In the genomic region with DNA sequence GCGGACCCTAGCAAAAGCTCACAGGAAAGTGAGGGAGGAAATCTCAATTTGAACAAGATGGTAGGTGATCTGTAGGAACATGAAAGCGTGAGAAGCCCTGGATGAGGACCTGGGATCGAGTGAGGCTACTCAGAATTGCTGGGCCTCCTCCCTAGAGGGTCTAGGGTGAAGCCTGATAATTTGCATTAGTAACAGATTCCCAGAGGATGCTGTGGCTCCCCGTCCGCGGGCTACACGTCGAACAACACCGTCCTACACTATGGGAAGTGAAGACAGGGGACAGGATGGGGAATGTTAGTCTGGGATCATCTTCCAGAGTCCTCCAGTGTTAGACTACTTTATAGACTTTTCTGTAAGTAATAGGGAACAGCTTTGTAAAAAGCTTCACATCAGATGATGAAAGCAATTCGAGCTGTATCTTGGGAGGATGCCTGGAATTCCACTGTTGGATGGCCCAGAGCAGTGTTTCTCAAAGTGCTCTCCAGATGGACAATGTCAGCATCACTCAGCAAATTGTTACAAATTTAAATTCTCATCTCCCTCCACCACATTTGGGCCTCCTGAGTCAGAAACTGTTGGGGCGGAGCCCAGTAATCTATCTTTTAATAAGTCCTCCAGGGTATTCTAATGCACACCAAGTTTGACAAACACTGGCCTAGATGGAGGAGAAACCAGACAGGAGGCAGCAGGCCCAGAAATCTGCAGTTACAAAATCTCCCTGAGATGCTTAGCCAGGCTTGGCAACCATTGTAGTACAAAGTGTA, we compare ENCODE assay signal across 22 cellular contexts. TPM values are rescaled to one million over a fixed set of nuclear protein-coding genes. Genes with fewer than 3 reads are reported as not detected.
DNase-seq lines count a peak whose midpoint lies in the region; ATAC-seq, FAIRE-seq and TF ChIP-seq lines count a peak whose summit lies in the region.
"Had no signal": no experiment of that assay in that cellular context is flagged by ENCODE, and none has a peak within 500 bp of the region (broad histone marks: within the 10 kb centered on the region; RNA-seq: fewer than 3 reads in every experiment).

No MANE protein-coding gene starts in this region.

- H3K4me1 ChIP-seq in heart right ventricle: peaks cover 0 to 16% (median 4%) of the 10 kb centered on the region in 9 donors
- no peaks in the 10 kb centered on the region for H3K4me1 ChIP-seq in sigmoid colon
- no peaks in the 10 kb centered on the region for H3K4me1 ChIP-seq in transverse colon

- H3K4me3 Mint-ChIP-seq in stimulated activated naive CD8-positive, alpha-beta T cell treated with anti-CD3 and anti-CD28 coated beads, Interleukin-15, amount 100 ng/mL, for 72 hours: no peak overlapping the region
- H3K4me3 Mint-ChIP-seq: activated naive CD8-positive, alpha-beta T cell; activated T-cell treated with anti-CD3 and anti-CD28 coated beads, Interleukin-2, amount 50 U/mL, for 24 hours; central memory CD8-positive, alpha-beta T cell had no signal

- peak; percentile 79 for DNase-seq in EH (ENCODE audit: low read depth)
- no peak for DNase-seq in bronchial epithelial cell (ENCODE audit: low read depth)
- peak in 1 of 2 donors; percentile 51 for DNase-seq in heart right ventricle
- DNase-seq in sigmoid colon: peak; percentile 68
- DNase-seq in transverse colon: no peak
- DNase-seq in stimulated activated naive CD8-positive, alpha-beta T cell treated with anti-CD3 and anti-CD28 coated beads, Interleukin-15, amount 100 ng/mL, for 72 hours: no peak
- no peak for DNase-seq in SIG-M5 treated with dmso at 0.1 percent for 504 hours (lab: John Stamatoyannopoulos, UW; ENCODE audit: unreplicated experiment)
- DNase-seq: activated T-cell treated with anti-CD3 and anti-CD28 coated beads, Interleukin-2, amount 50 U/mL, for 24 hours; DMS79; NCI-H2029 treated with DMSO at 0.1 percent for 48 hours; NCI-H524 treated with DMSO at 0.1 percent for 48 hours; OCI-M1 had no signal

- in situ Hi-C loops in transverse colon (cut with MboI; ENCODE audit: low pct_ligation_motif_present in 1 of 4, low pct_unique_long_range_greater_than_20kb in 1 of 4, low sequenced_read_pairs in 3 of 4): loop anchor here in 3 of 4 donors (10.0 to 25.0 kb wide), 5 partner anchors 541 to 716 kb away; partner anchors contain the start of genes RASL10B (in 1 of the 3) and TMEM132E (in 1 of the 3)

- H3K9me3 Mint-ChIP-seq in stimulated activated naive CD8-positive, alpha-beta T cell treated with anti-CD3 and anti-CD28 coated beads, Interleukin-15, amount 100 ng/mL, for 72 hours: no peaks in the 10 kb centered on the region
- H3K9me3 Mint-ChIP-seq: activated T-cell treated with anti-CD3 and anti-CD28 coated beads, Interleukin-2, amount 50 U/mL, for 24 hours; central memory CD8-positive, alpha-beta T cell had no signal

- TF ChIP-seq EP300 in sigmoid colon (IDR thresholded peaks at IDR 0.05): no peak
- no peak for TF ChIP-seq EP300 in transverse colon (IDR thresholded peaks at IDR 0.05; ENCODE audit: low read depth)

- peaks cover 8% of the 10 kb centered on the region for H3K4me1 Mint-ChIP-seq in stimulated activated naive CD8-positive, alpha-beta T cell treated with anti-CD3 and anti-CD28 coated beads, Interleukin-15, amount 100 ng/mL, for 72 hours
- H3K4me1 Mint-ChIP-seq: central memory CD8-positive, alpha-beta T cell had no signal

- intact Hi-C loops in heart right ventricle (cut with DNase I) (loop anchor here in 4 of 10 donors (10.0 kb wide), 3 partner anchors 133 to 703 kb away; no protein-coding TSS in a partner anchor), sigmoid colon (cut with DNase I) (no loop called here), transverse colon (cut with DNase I; ENCODE audit: low total_unique reads) (no loop called here)

- WGBS in heart right ventricle, 2 donors: 48 to 57% methylated on average over 11 of the region's 11 CpGs
- 88 to 92% methylated on average over 11 of the region's 11 CpGs for WGBS in sigmoid colon, 2 donors
- WGBS in transverse colon (ENCODE audit: low coverage in 1 of 2), 2 donors: 76 to 86% methylated on average over 10 to 11 of the region's 11 CpGs

- TF ChIP-seq CTCF in bronchial epithelial cell (IDR thresholded peaks at IDR 0.05; ENCODE audit: insufficient read depth, low read length, severe bottlenecking) (no peak), heart right ventricle (IDR thresholded peaks at IDR 0.05) (no peak), sigmoid colon (IDR thresholded peaks at IDR 0.05) (no peak), transverse colon (IDR thresholded peaks at IDR 0.05) (no peak)

- peak; percentile 79 for FAIRE-seq in bronchial epithelial cell (lab: Jason Lieb, UNC)
- FAIRE-seq: HTR-8/SVneo, TTC549 had no signal

- peak overlapping the region in 1 of 10 donors; percentile 19 for H3K27ac ChIP-seq in heart right ventricle
- H3K27ac ChIP-seq in sigmoid colon: peak overlapping the region in 1 of 4 donors; percentile 63
- H3K27ac ChIP-seq in transverse colon: no peak overlapping the region
- H3K27ac ChIP-seq: SK-N-MC had no signal

- H3K27me3 Mint-ChIP-seq in stimulated activated naive CD8-positive, alpha-beta T cell treated with anti-CD3 and anti-CD28 coated beads, Interleukin-15, amount 100 ng/mL, for 72 hours: no peaks in the 10 kb centered on the region
- H3K27me3 Mint-ChIP-seq: activated naive CD8-positive, alpha-beta T cell; activated T-cell treated with anti-CD3 and anti-CD28 coated beads, Interleukin-2, amount 50 U/mL, for 24 hours; central memory CD8-positive, alpha-beta T cell; progenitor cell of endocrine pancreas had no signal

- no peak for TF ChIP-seq POLR2A in sigmoid colon (IDR thresholded peaks at IDR 0.05)
- no peak for TF ChIP-seq POLR2A in transverse colon (IDR thresholded peaks at IDR 0.05)

- H3K27me3 ChIP-seq in bronchial epithelial cell (ENCODE audit: control insufficient read depth, insufficient read depth, low read length) (no peaks in the 10 kb centered on the region), heart right ventricle (no peaks in the 10 kb centered on the region), sigmoid colon (no peaks in the 10 kb centered on the region), transverse colon (no peaks in the 10 kb centered on the region)

- no peak overlapping the region for H3K4me3 ChIP-seq in bronchial epithelial cell (ENCODE audit: low read depth, low read length)
- no peak overlapping the region for H3K4me3 ChIP-seq in heart right ventricle
- H3K4me3 ChIP-seq in sigmoid colon: no peak overlapping the region
- no peak overlapping the region for H3K4me3 ChIP-seq in transverse colon
- H3K4me3 ChIP-seq: SK-N-MC had no signal

- H3K27ac Mint-ChIP-seq in stimulated activated naive CD8-positive, alpha-beta T cell treated with anti-CD3 and anti-CD28 coated beads, Interleukin-15, amount 100 ng/mL, for 72 hours: peak overlapping the region in 1 of 2 donors; percentile 41
- H3K27ac Mint-ChIP-seq: activated naive CD8-positive, alpha-beta T cell; activated T-cell treated with anti-CD3 and anti-CD28 coated beads, Interleukin-2, amount 50 U/mL, for 24 hours; progenitor cell of endocrine pancreas had no signal

- H3K9me3 ChIP-seq in heart right ventricle (no peaks in the 10 kb centered on the region), sigmoid colon (no peaks in the 10 kb centered on the region), transverse colon (no peaks in the 10 kb centered on the region)

- H3K36me3 ChIP-seq in bronchial epithelial cell (ENCODE audit: control insufficient read depth, insufficient read depth, low read length): peaks cover 8% of the 10 kb centered on the region
- H3K36me3 ChIP-seq in heart right ventricle: peaks cover 0 to 24% (median 8%) of the 10 kb centered on the region in 9 donors
- H3K36me3 ChIP-seq in sigmoid colon: peaks cover 0 to 18% (median 6%) of the 10 kb centered on the region in 4 donors
- no peaks in the 10 kb centered on the region for H3K36me3 ChIP-seq in transverse colon

- ATAC-seq in heart right ventricle (peak; percentile 65 to 88 (median 80)), HG02852 (IDR thresholded peaks at IDR 0.05; ENCODE audit: unreplicated experiment) (no peak)
- no peak for ATAC-seq in stimulated activated naive CD8-positive, alpha-beta T cell treated with anti-CD3 and anti-CD28 coated beads, Interleukin-15, amount 100 ng/mL, for 72 hours

RNA-seq across cellular contexts. Expression of gene FNDC8, which starts 6.5 kb away (rescaled TPM):
- total RNA-seq in bronchial epithelial cell: not detected in 2 replicates
- total RNA-seq in heart right ventricle: not detected
- polyA plus RNA-seq in heart right ventricle: not detected
- not detected for total RNA-seq in sigmoid colon
- polyA plus RNA-seq in sigmoid colon: not detected
- not detected for total RNA-seq in transverse colon
- total RNA-seq: M059J, myocyte, progenitor cell of endocrine pancreas had no signal

RNA-seq across cellular contexts. Expression of gene RAD51D, which starts 8.3 kb away (rescaled TPM):
- total RNA-seq in bronchial epithelial cell: 1.4 and 2.4 TPM in 2 replicates
- total RNA-seq in heart right ventricle: 1 to 10 TPM; 3.2 to 9.6 (median 5.6) TPM
- polyA plus RNA-seq in heart right ventricle: 1 to 10 TPM; 3.0 to 4.3 TPM
- total RNA-seq in sigmoid colon: 10 to 100 TPM in 1 of 4 donors, 1 to 10 TPM in 3; 4.3 to 12.6 (median 7.9) TPM
- 1 to 10 TPM; 2.8 to 9.7 (median 4.2) TPM for polyA plus RNA-seq in sigmoid colon
- total RNA-seq in transverse colon: 10 to 100 TPM in 1 of 4 donors, 1 to 10 TPM in 3; 5.6 to 60.3 (median 7.8) TPM

RNA-seq across cellular contexts. Expression of gene NLE1, which starts 14.2 kb away (rescaled TPM):
- total RNA-seq in bronchial epithelial cell (10.2 and 32.4 TPM in 2 replicates), heart right ventricle (1 to 10 TPM; 2.7 to 5.1 (median 4.2) TPM), sigmoid colon (10 to 100 TPM in 3 of 4 donors, 1 to 10 TPM in 1; 6.6 to 16.8 (median 11.4) TPM), transverse colon (10 to 100 TPM in 1 of 4 donors, 1 to 10 TPM in 3; 4.0 to 13.2 (median 6.9) TPM)
- polyA plus RNA-seq in heart right ventricle (1 to 10 TPM; 1.8 to 7.5 TPM), sigmoid colon (10 to 100 TPM in 1 of 3 donors, 1 to 10 TPM in 2; 3.0 to 12.3 (median 3.0) TPM)

RNA-seq across cellular contexts. Expression of gene UNC45B, which starts 19.7 kb away (rescaled TPM):
- total RNA-seq in bronchial epithelial cell: not detected in 2 replicates
- 100 to 1,000 TPM; 174 to 303 (median 251) TPM for total RNA-seq in heart right ventricle
- 10 to 100 TPM; 27.8 to 35.0 TPM for polyA plus RNA-seq in heart right ventricle
- not detected for total RNA-seq in sigmoid colon
- polyA plus RNA-seq in sigmoid colon: under 1 TPM in 2 of 3 donors, not detected in 1; under 0.01 to 0.03 TPM
- total RNA-seq in transverse colon: under 1 TPM in 1 of 4 donors, not detected in 3; 0.14 TPM
- total RNA-seq: H4, progenitor cell of endocrine pancreas had no signal

Comparison
In these comparisons a context has a peak if more than half of its experiments do, and no peak if none do; other contexts are left out.
1. DNase-seq: peak in EH (single experiment) and sigmoid colon (single experiment); none in bronchial epithelial cell (single experiment), transverse colon (single experiment), stimulated activated naive CD8-positive, alpha-beta T cell treated with anti-CD3 and anti-CD28 coated beads, Interleukin-15, amount 100 ng/mL, for 72 hours (0 of 2) and SIG-M5 treated with dmso at 0.1 percent for 504 hours (single experiment).
2. ATAC-seq: peak in heart right ventricle (8 of 8); none in HG02852 (single experiment) and stimulated activated naive CD8-positive, alpha-beta T cell treated with anti-CD3 and anti-CD28 coated beads, Interleukin-15, amount 100 ng/mL, for 72 hours (single experiment).